24 cellular contexts compared by ENCODE assay signal in the genomic region with DNA sequence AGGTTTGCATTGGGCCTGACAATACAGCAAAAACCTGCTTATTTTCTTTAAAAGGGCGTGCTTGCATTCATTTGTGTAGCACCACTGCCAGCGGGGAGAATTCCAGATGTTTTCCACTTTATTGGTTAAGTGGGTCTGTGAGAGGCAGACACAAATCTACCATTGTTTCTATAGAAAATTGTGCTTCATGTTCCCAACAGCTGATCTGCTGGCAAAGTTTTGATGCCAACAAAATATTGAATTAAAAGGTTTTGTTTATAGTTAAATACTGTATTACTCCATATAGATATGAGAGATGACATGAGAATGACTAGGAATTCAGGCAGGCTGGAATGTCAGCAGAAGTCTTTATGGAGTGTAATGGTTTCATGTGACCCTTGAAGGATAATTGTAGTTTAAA.
"Had no signal": no experiment of that assay in that cellular context is flagged by ENCODE, and none has a peak within 500 bp of the region (broad histone marks: within the 10 kb centered on the region; RNA-seq: fewer than 3 reads in every experiment).

No MANE protein-coding gene starts in this region.

- H3K4me3 ChIP-seq: left ventricle myocardium inferior, neural progenitor cell, psoas muscle, right lobe of liver, skin epidermis, suprapubic skin, thoracic aorta, tibial artery, upper lobe of right lung had no signal

- ATAC-seq: naive thymus-derived CD8-positive, alpha-beta T cell; psoas muscle; right lobe of liver; stimulated activated effector memory CD8-positive, alpha-beta T cell treated with anti-CD3 and anti-CD28 coated beads, Interleukin-12 subunit alpha, Interleukin-12 subunit beta, amount 100 ng/mL, for 72 hours; upper lobe of right lung had no signal

- H3K27ac Mint-ChIP-seq: memory B cell; naive thymus-derived CD8-positive, alpha-beta T cell; nephron progenitor cell; neural progenitor cell; stimulated activated effector memory CD8-positive, alpha-beta T cell treated with anti-CD3 and anti-CD28 coated beads, Interleukin-12 subunit alpha, Interleukin-12 subunit beta, amount 100 ng/mL, for 72 hours; stimulated activated naive CD8-positive, alpha-beta T cell treated with anti-CD3 and anti-CD28 coated beads, Interleukin-15, Interleukin-2, amounts not matched to agents 100 ng/mL and 50 ng/mL, for 24 hours had no signal

- H3K4me1 Mint-ChIP-seq: memory B cell; naive thymus-derived CD8-positive, alpha-beta T cell; nephron progenitor cell; stimulated activated effector memory CD8-positive, alpha-beta T cell treated with anti-CD3 and anti-CD28 coated beads, Interleukin-12 subunit alpha, Interleukin-12 subunit beta, amount 100 ng/mL, for 72 hours had no signal

- H3K27me3 Mint-ChIP-seq: stimulated activated naive CD8-positive, alpha-beta T cell treated with anti-CD3 and anti-CD28 coated beads, Interleukin-15, Interleukin-2, amounts not matched to agents 100 ng/mL and 50 ng/mL, for 24 hours had no signal

- H3K36me3 ChIP-seq: left ventricle myocardium inferior, neural progenitor cell, neutrophil, right lobe of liver, suprapubic skin, thoracic aorta, tibial artery, upper lobe of right lung had no signal

- H3K4me1 ChIP-seq: left ventricle myocardium inferior, parathyroid adenoma, psoas muscle, right lobe of liver, suprapubic skin, tibial artery, upper lobe of right lung had no signal

- H3K4me2 ChIP-seq: neural progenitor cell had no signal

- H3K9me3 ChIP-seq: left ventricle myocardium inferior, neutrophil, psoas muscle, right lobe of liver, suprapubic skin, thoracic aorta, tibial artery, upper lobe of right lung had no signal

- DNase-seq: islet precursor cell; left ventricle myocardium inferior; midbrain; naive thymus-derived CD8-positive, alpha-beta T cell; nephron progenitor cell; occipital lobe; psoas muscle; right lobe of liver; stimulated activated CD4-positive, alpha-beta T cell treated with anti-CD3 and anti-CD28 coated beads, Interleukin-12 subunit alpha, Interleukin-12 subunit beta, amount 100 ng/mL, for 4 hours; stimulated activated CD4-positive, alpha-beta T cell treated with anti-CD3 and anti-CD28 coated beads, Interleukin-15, amount 100 ng/mL, for 24 hours; stimulated activated CD4-positive, alpha-beta T cell treated with anti-CD3 and anti-CD28 coated beads, Interleukin-2, amount 100 ng/mL, for 24 hours; stimulated activated CD4-positive, alpha-beta T cell treated with anti-CD3 and anti-CD28 coated beads, Interleukin-4, amount 100 ng/mL, for 1 hour; stimulated activated naive CD4-positive, alpha-beta T cell; tibial artery; upper lobe of right lung had no signal

- H3K27me3 ChIP-seq: neural progenitor cell, neutrophil, right lobe of liver, suprapubic skin, tibial artery, upper lobe of right lung had no signal

- H3K27ac ChIP-seq: left ventricle myocardium inferior, neural progenitor cell, neutrophil, parathyroid adenoma, psoas muscle, right lobe of liver, skin epidermis, suprapubic skin, thoracic aorta, tibial artery, upper lobe of right lung had no signal

- H3K79me2 ChIP-seq: parathyroid adenoma had no signal

- H3K9ac ChIP-seq: neural progenitor cell, parathyroid adenoma had no signal

- H2AFZ ChIP-seq: neural progenitor cell, parathyroid adenoma had no signal

- H3K36me3 Mint-ChIP-seq: memory B cell; naive thymus-derived CD8-positive, alpha-beta T cell; neural progenitor cell; stimulated activated effector memory CD8-positive, alpha-beta T cell treated with anti-CD3 and anti-CD28 coated beads, Interleukin-12 subunit alpha, Interleukin-12 subunit beta, amount 100 ng/mL, for 72 hours had no signal

- H3K9me3 Mint-ChIP-seq: memory B cell; nephron progenitor cell; neural progenitor cell; stimulated activated effector memory CD8-positive, alpha-beta T cell treated with anti-CD3 and anti-CD28 coated beads, Interleukin-12 subunit alpha, Interleukin-12 subunit beta, amount 100 ng/mL, for 72 hours; stimulated activated naive CD8-positive, alpha-beta T cell treated with anti-CD3 and anti-CD28 coated beads, Interleukin-15, Interleukin-2, amounts not matched to agents 100 ng/mL and 50 ng/mL, for 24 hours had no signal

- H3K4me3 Mint-ChIP-seq: memory B cell; naive thymus-derived CD8-positive, alpha-beta T cell; nephron progenitor cell; neural progenitor cell; stimulated activated effector memory CD8-positive, alpha-beta T cell treated with anti-CD3 and anti-CD28 coated beads, Interleukin-12 subunit alpha, Interleukin-12 subunit beta, amount 100 ng/mL, for 72 hours; stimulated activated naive CD8-positive, alpha-beta T cell treated with anti-CD3 and anti-CD28 coated beads, Interleukin-15, Interleukin-2, amounts not matched to agents 100 ng/mL and 50 ng/mL, for 24 hours had no signal
